23 cellular contexts compared by ENCODE assay signal in genomic region chr22:42280836-42281235, GRCh38.
"Had no signal": no experiment of that assay in that cellular context is flagged by ENCODE, and none has a peak within 500 bp of the region (broad histone marks: within the 10 kb centered on the region; RNA-seq: fewer than 3 reads in every experiment).

No MANE protein-coding gene starts in this region.

- ATAC-seq: activated CD4-positive, CD25-positive, alpha-beta regulatory T cell treated with anti-CD3 and anti-CD28 coated beads, Interleukin-2, amount 50 U/mL, for 24 hours; activated CD8-positive, alpha-beta T cell treated with anti-CD3 and anti-CD28 coated beads, Interleukin-2, amount 10 ng/mL, durations not matched to agents 7 days and 5 days; body of pancreas; left lobe of liver; pancreas; stimulated activated naive B cell treated with anti-CD40 and anti-IgM and Interleukin-4, amounts not matched to agents 10 μg/mL and 1 μg/mL and 100 μg/mL, for 72 hours had no signal

- H3K27ac Mint-ChIP-seq: activated CD8-positive, alpha-beta T cell treated with anti-CD3 and anti-CD28 coated beads, Interleukin-2, amount 10 ng/mL, durations not matched to agents 7 days and 5 days; activated naive CD8-positive, alpha-beta T cell treated with anti-CD3 and anti-CD28 coated beads for 36 hours; neural progenitor cell; stimulated activated naive B cell treated with anti-CD40 and anti-IgM and Interleukin-4, amounts not matched to agents 10 μg/mL and 1 μg/mL and 100 μg/mL, for 72 hours had no signal

- H3K27ac ChIP-seq: body of pancreas, epithelial cell of prostate, neural progenitor cell, pancreas, thoracic aorta, upper lobe of left lung had no signal

- H3K4me3 ChIP-seq: body of pancreas, dorsolateral prefrontal cortex, neural progenitor cell, pancreas, thoracic aorta, upper lobe of left lung had no signal

- H3K4me2 ChIP-seq: neural progenitor cell had no signal

- H3K4me1 ChIP-seq: pancreas had no signal

- H3K9me3 ChIP-seq: body of pancreas, pancreas, thoracic aorta, upper lobe of left lung had no signal

- H3K4me3 Mint-ChIP-seq: activated CD4-positive, alpha-beta T cell treated with anti-CD3 and anti-CD28 coated beads, Interleukin-2, amount 10 ng/mL, durations not matched to agents 7 days and 5 days; activated CD8-positive, alpha-beta T cell treated with anti-CD3 and anti-CD28 coated beads, Interleukin-2, amount 10 ng/mL, durations not matched to agents 7 days and 5 days; activated naive CD8-positive, alpha-beta T cell treated with anti-CD3 and anti-CD28 coated beads for 36 hours; neural progenitor cell; stimulated activated naive B cell treated with anti-CD40 and anti-IgM and Interleukin-4, amounts not matched to agents 10 μg/mL and 1 μg/mL and 100 μg/mL, for 72 hours had no signal

- H3K9me3 Mint-ChIP-seq: activated CD4-positive, alpha-beta T cell treated with anti-CD3 and anti-CD28 coated beads, Interleukin-2, amount 10 ng/mL, durations not matched to agents 7 days and 5 days; activated naive CD8-positive, alpha-beta T cell treated with anti-CD3 and anti-CD28 coated beads for 36 hours; neural progenitor cell; stimulated activated naive B cell treated with anti-CD40 and anti-IgM and Interleukin-4, amounts not matched to agents 10 μg/mL and 1 μg/mL and 100 μg/mL, for 72 hours had no signal

- H3K36me3 ChIP-seq: neural progenitor cell, pancreas, thoracic aorta, upper lobe of left lung had no signal

- H3K9ac ChIP-seq: neural progenitor cell had no signal

- H3K27me3 ChIP-seq: dorsolateral prefrontal cortex had no signal

- DNase-seq: activated CD4-positive, alpha-beta T cell treated with anti-CD3 and anti-CD28 coated beads, Interleukin-2, amount 10 ng/mL, durations not matched to agents 7 days and 5 days; activated CD8-positive, alpha-beta memory T cell treated with anti-CD3 and anti-CD28 coated beads, Interleukin-2, amount 50 U/mL, for 4 hours; activated CD8-positive, alpha-beta T cell treated with anti-CD3 and anti-CD28 coated beads, Interleukin-2, amount 10 ng/mL, durations not matched to agents 7 days and 5 days; activated naive CD8-positive, alpha-beta T cell treated with anti-CD3 and anti-CD28 coated beads for 36 hours; activated T-cell treated with anti-CD3 and anti-CD28 coated beads, Interleukin-2, amount 50 U/mL, for 48 hours; body of pancreas; caudate nucleus; foreskin melanocyte; glutamatergic neuron; hippocampal formation; islet precursor cell; midbrain; stimulated activated naive B cell treated with anti-CD40 and anti-IgM and Interleukin-4, amounts not matched to agents 10 μg/mL and 1 μg/mL and 100 μg/mL, for 72 hours; T-helper 1 cell; T1000; upper lobe of left lung had no signal

- H3K36me3 Mint-ChIP-seq: activated naive CD8-positive, alpha-beta T cell treated with anti-CD3 and anti-CD28 coated beads for 36 hours had no signal
